Comparison of ENCODE assay signal across 8 cellular contexts in the genomic region with DNA sequence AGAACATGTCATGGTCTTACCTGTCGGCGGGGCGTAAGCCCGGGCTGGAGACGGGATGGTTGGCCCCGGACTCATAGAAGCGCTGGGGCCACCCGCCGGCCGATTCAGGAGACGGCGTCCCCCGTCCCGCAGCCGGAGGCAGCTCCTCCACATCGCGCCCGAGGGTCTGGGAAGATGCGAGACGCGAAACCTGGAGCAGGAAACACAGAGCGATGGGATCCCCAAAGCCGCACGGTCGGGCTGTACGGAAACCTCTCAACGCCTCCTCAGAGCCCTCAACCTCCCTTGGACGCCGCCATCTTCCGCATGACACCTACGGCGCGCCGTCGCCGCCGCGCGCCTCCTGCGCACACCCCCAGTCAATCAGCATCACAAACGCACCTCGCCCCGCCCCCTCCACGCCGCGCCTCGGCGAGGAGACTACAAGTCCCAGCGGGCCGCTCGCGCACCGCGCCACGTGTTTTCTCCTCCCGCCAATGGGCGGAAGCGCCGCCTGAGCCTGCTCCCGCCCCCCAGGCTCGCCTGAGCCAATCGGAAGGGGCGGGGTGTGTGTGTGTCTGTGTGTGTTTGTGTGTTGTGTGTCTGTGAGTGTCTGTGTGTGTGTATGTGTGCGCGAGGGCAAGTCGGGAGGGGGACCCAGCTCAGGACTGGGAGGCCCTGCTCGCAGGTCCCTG. TPM values are rescaled to one million over a fixed set of nuclear protein-coding genes. Genes with fewer than 3 reads are reported as not detected.
A peak's percentile ranks its signal among the peaks of the same experiment; 100 is the strongest.
DNase-seq lines count a peak whose midpoint lies in the region; ATAC-seq and TF ChIP-seq lines count a peak whose summit lies in the region.

Gene ATPAF2 (minus strand): TSS at position 308 of the 674 bp plus-strand sequence. CDS start 155 bp downstream, at position 153.
Gene GID4 (plus strand): TSS at position 548 of the 674 bp plus-strand sequence. CDS start 57 bp downstream, at position 605.

- H3K79me2 ChIP-seq in mammary epithelial cell (ENCODE audit: insufficient read depth, low read length): peaks cover 83% of the 10 kb centered on the region

- dilution Hi-C loops in mammary epithelial cell (cut with HindIII; ENCODE audit: low sequenced_read_pairs): loop anchor here (5.0 kb wide), 1 partner anchor 227 kb away; no protein-coding TSS in a partner anchor

- peak within 1 kb of the TSS; percentile 91 for H3K4me2 ChIP-seq in mammary epithelial cell (ENCODE audit: insufficient read depth, low read depth, low read length)

- H3K4me1 ChIP-seq in mammary epithelial cell (ENCODE audit: insufficient read depth, low read length) (peaks cover 24% of the 10 kb centered on the region), iPS-20b (ENCODE audit: insufficient read depth, low read length) (peaks cover 6% of the 10 kb centered on the region)

- WGBS in mammary epithelial cell (ENCODE audit: low coverage, missing lambda C conversion rate): 2% methylated on average over 11 of the region's 67 CpGs

- peak within 1 kb of the TSS; percentile 98 for H2AFZ ChIP-seq in mammary epithelial cell (ENCODE audit: low read depth, low read length)

- intact Hi-C loops in mammary epithelial cell (cut with micrococcal nuclease): loop anchor here (1.0 kb wide), 2 partner anchors 54 to 67 kb away; partner anchors contain the start of genes DRC3 and TOM1L2

- peak within 1 kb of the TSS; percentile 71 for H3K27ac ChIP-seq in WERI-Rb-1
- H3K27ac ChIP-seq in mammary epithelial cell (ENCODE audit: insufficient read depth, low read depth, low read length): peak within 1 kb of the TSS; percentile 65
- H3K27ac ChIP-seq in iPS-20b (ENCODE audit: low read length): no peak within 1 kb of the TSS
- peak within 1 kb of the TSS; percentile 36 to 92 (median 86) for H3K27ac ChIP-seq in skin epidermis

- DNase-seq in AG08395 (ENCODE audit: low spot score): peak; percentile 99
- peak; percentile 77 for DNase-seq in NCI-H2196 treated with DMSO at 0.1 percent for 48 hours (lab: John Stamatoyannopoulos, UW; ENCODE audit: unreplicated experiment)
- DNase-seq in WERI-Rb-1: peak; percentile 100
- DNase-seq in mammary epithelial cell: peak; percentile 99

- no TSS peak for BruUV-seq in mammary epithelial cell (replicated peaks; lab: Mats Ljungman, UMichigan)

- no peaks in the 10 kb centered on the region for H4K20me1 ChIP-seq in mammary epithelial cell (ENCODE audit: insufficient read depth, low read length)

- H3K9me3 ChIP-seq in WERI-Rb-1 (ENCODE audit: severe bottlenecking) (no peaks in the 10 kb centered on the region), mammary epithelial cell (replicated peaks; ENCODE audit: insufficient read depth, low read length) (no peaks in the 10 kb centered on the region), iPS-20b (ENCODE audit: insufficient read depth, low read depth, low read length) (no peaks in the 10 kb centered on the region)

- H3K27me3 ChIP-seq in WERI-Rb-1 (ENCODE audit: insufficient read depth, low read depth, severe bottlenecking) (no peaks in the 10 kb centered on the region), mammary epithelial cell (ENCODE audit: insufficient read depth, low read length) (no peaks in the 10 kb centered on the region), iPS-20b (ENCODE audit: insufficient read depth, low read length) (peaks cover 13% of the 10 kb centered on the region; the same call in 1 of the 2 replicates)

- peak within 1 kb of the TSS; percentile 82 for H3K4me3 ChIP-seq in WERI-Rb-1 (ENCODE audit: low read depth, low read length)
- H3K4me3 ChIP-seq in mammary epithelial cell (replicated peaks in 1 of 3; ENCODE audit: insufficient read depth in 1 of 3, low read depth in 2 of 3, low read length in 3 of 3): peak within 1 kb of the TSS; percentile 88 to 90 (median 89)
- peak within 1 kb of the TSS; percentile 88 for H3K4me3 ChIP-seq in iPS-20b (ENCODE audit: low read length)
- peak within 1 kb of the TSS; percentile 66 to 98 (median 88) for H3K4me3 ChIP-seq in skin epidermis

- CTCF ChIA-PET in mammary epithelial cell (lab: Charles Lee; ENCODE audit: low non-redundant PET): no interaction called here

- in situ Hi-C loops in mammary epithelial cell (cut with MboI; ENCODE audit: low sequenced_read_pairs in 2 of 2): loop anchor here in 1 of 2 donors (25.0 kb wide), 1 partner anchor 352 kb away; the partner anchor contains the start of gene RAI1

- peak within 1 kb of the TSS; percentile 81 for H3K9ac ChIP-seq in mammary epithelial cell (ENCODE audit: insufficient read depth, low read length)
- H3K9ac ChIP-seq in iPS-20b (ENCODE audit: low read depth, low read length): peak within 1 kb of the TSS; percentile 77; the same call in 1 of the 2 replicates

- TF ChIP-seq CTCF in WERI-Rb-1 (IDR thresholded peaks at IDR 0.05; ENCODE audit: low read depth, low read length): no peak
- peak in 1 of 2 donors; percentile 32 for TF ChIP-seq CTCF in mammary epithelial cell (conservative IDR thresholded peaks at IDR 0.05 in 1 of 2, IDR thresholded peaks at IDR 0.05 in 1 of 2; ENCODE audit: extremely low read depth in 1 of 2, insufficient read depth in 1 of 2, low read depth in 1 of 2, low read length in 2 of 2)

- H3K36me3 ChIP-seq in WERI-Rb-1 (peaks cover 2% of the 10 kb centered on the region; the same call in 1 of the 2 replicates), mammary epithelial cell (ENCODE audit: insufficient read depth, low read length) (no peaks in the 10 kb centered on the region), iPS-20b (ENCODE audit: insufficient read depth, low read depth, low read length) (no peaks in the 10 kb centered on the region)

- ATAC-seq in GM18873 (IDR thresholded peaks at IDR 0.05; ENCODE audit: low FRiP score, unreplicated experiment): peak; percentile 87
- ATAC-seq in HG03135 (IDR thresholded peaks at IDR 0.05; ENCODE audit: unreplicated experiment): peak; percentile 89

RNA-seq across cellular contexts. Expression of gene ATPAF2, which starts in this region (rescaled TPM):
- 10 to 100 TPM; 17.0 to 23.5 TPM for total RNA-seq in mammary epithelial cell
- polyA plus RNA-seq in mammary epithelial cell: 19.0 TPM
- 10.4 TPM for polyA minus RNA-seq in mammary epithelial cell

RNA-seq across cellular contexts. Expression of gene GID4, which starts in this region (rescaled TPM):
- 10 to 100 TPM; 11.2 to 16.4 TPM for total RNA-seq in mammary epithelial cell
- polyA plus RNA-seq in mammary epithelial cell: 8.5 TPM
- 11.2 TPM for polyA minus RNA-seq in mammary epithelial cell
